In the genomic region with DNA sequence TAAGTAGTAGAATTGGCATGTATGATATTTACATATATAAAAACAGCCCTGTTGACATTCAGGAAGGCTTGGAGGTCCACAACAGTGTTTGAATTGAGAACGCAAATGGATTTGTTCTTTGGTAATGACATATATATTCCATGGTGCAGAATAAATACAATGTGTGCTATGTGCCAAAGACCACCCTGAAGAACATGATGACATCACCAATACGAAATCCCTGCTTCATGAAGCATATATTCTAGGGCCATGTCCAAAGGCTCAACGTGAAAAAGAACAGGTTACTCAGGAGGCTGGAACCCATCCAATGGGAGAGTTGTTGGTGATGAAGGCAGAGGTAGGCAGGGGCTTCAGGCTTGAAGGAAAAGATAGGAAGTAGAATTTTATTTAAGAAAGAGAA, we compare ENCODE assay signal across 27 cellular contexts.
"Had no signal": no experiment of that assay in that cellular context is flagged by ENCODE, and none has a peak within 500 bp of the region (broad histone marks: within the 10 kb centered on the region; RNA-seq: fewer than 3 reads in every experiment).

No MANE protein-coding gene starts in this region.

- H3K4me1 ChIP-seq: breast epithelium had no signal

- H3K27me3 ChIP-seq: breast epithelium, MG63 had no signal

- H3K27ac ChIP-seq: breast epithelium, RWPE1 had no signal

- H3K27ac Mint-ChIP-seq: activated CD8-positive, alpha-beta T cell treated with anti-CD3 and anti-CD28 coated beads, Interleukin-2, amount 10 ng/mL, durations not matched to agents 7 days and 5 days; activated naive CD8-positive, alpha-beta T cell treated with anti-CD3 and anti-CD28 coated beads for 36 hours; T-helper 17 cell; WTC11 had no signal

- H3K4me3 Mint-ChIP-seq: activated CD8-positive, alpha-beta T cell treated with anti-CD3 and anti-CD28 coated beads, Interleukin-2, amount 10 ng/mL, durations not matched to agents 7 days and 5 days; activated naive CD8-positive, alpha-beta T cell treated with anti-CD3 and anti-CD28 coated beads for 36 hours; T-helper 17 cell; WTC11 had no signal

- DNase-seq: activated CD4-positive, alpha-beta T cell treated with anti-CD3 and anti-CD28 coated beads for 48 hours; activated CD4-positive, alpha-beta T cell treated with anti-CD3 and anti-CD28 coated beads, Interleukin-2, amount 50 U/mL, for 4 hours; activated CD4-positive, CD25-positive, alpha-beta regulatory T cell treated with anti-CD3 and anti-CD28 coated beads, Interleukin-2, amount 50 U/mL, for 72 hours; activated CD8-positive, alpha-beta memory T cell treated with anti-CD3 and anti-CD28 coated beads, Interleukin-2, amount 50 U/mL, for 48 hours; activated CD8-positive, alpha-beta T cell treated with anti-CD3 and anti-CD28 coated beads, Interleukin-2, amount 10 ng/mL, durations not matched to agents 7 days and 5 days; activated naive CD4-positive, alpha-beta T cell treated with Interleukin-2 at 50 U/mL for 16 hours; activated naive CD8-positive, alpha-beta T cell treated with anti-CD3 and anti-CD28 coated beads for 36 hours; activated T-cell treated with anti-CD3 and anti-CD28 coated beads, Interleukin-2, amount 50 U/mL, for 1 hour; caudate nucleus; MV-4-11; NCI-H1092 treated with DMSO at 0.1 percent for 48 hours; NCI-H1417 treated with DMSO at 0.1 percent for 48 hours; NCI-H1694; NCI-H2029; NCI-H2107; NCI-H2171 treated with DMSO at 0.1 percent for 48 hours; NCI-H345; NCI-H510A; NCI-H526 treated with DMSO at 0.1 percent for 48 hours; NCI-H82; SHP77; T-helper 17 cell; T-helper 9 cell had no signal

- H3K27me3 Mint-ChIP-seq: activated naive CD8-positive, alpha-beta T cell treated with anti-CD3 and anti-CD28 coated beads for 36 hours had no signal

- H3K36me3 ChIP-seq: breast epithelium, MG63 had no signal

- H3K4me3 ChIP-seq: breast epithelium, MG63 had no signal

- H3K9me3 ChIP-seq: breast epithelium, MG63 had no signal

- H3K36me3 Mint-ChIP-seq: activated naive CD8-positive, alpha-beta T cell treated with anti-CD3 and anti-CD28 coated beads for 36 hours; WTC11 had no signal

- H3K9me3 Mint-ChIP-seq: activated naive CD8-positive, alpha-beta T cell treated with anti-CD3 and anti-CD28 coated beads for 36 hours had no signal
